In the genomic region with DNA sequence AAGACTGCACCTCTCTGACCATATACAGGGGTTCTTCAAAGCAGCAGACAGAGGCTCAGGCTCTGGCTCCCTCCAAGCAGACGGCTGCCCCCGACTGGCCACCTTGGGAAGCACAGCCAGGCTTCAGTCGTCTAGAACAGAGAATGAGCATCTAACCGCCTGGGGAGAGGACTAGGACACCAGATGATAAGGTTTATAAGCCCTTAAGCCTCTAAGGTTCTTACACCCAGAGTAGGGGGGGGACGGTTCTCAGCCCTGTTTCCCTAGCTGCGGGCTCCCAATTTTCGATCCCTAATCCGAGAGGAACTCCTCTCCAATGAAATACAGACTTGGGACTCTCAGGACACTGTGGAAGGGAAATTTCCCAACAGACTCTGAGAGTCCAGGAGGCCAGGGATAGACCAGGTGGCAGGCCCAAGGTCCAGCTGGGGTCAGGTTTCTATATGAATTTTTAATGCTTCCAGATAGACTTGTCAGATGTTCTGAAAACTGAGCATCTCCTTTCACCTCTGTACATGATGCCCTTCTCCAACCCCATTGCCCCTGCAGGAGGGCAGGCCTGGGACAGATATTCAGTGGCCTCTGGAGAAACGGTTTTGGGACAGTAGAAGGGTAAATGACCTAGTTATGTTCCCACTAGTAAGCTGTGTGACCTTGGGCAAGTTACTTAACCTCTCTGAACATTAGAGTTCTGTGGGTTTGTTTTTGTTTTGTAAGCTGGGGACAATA, we compare ENCODE assay signal across 8 cellular contexts. TPM values are rescaled to one million over a fixed set of nuclear protein-coding genes. Genes with fewer than 3 reads are reported as not detected.
A peak's percentile ranks its signal among the peaks of the same experiment; 100 is the strongest.
DNase-seq lines count a peak whose midpoint lies in the region; ATAC-seq and TF ChIP-seq lines count a peak whose summit lies in the region.

No MANE protein-coding gene starts in this region.

- ATAC-seq in GM18868 (IDR thresholded peaks at IDR 0.05; ENCODE audit: unreplicated experiment) = peak; percentile 36
- no peak for ATAC-seq in HG03045 (IDR thresholded peaks at IDR 0.05; ENCODE audit: unreplicated experiment)

- H3K27me3 ChIP-seq in KMS-11 (ENCODE audit: insufficient read depth, low read depth) = no peaks in the 10 kb centered on the region
- peaks cover 28% of the 10 kb centered on the region for H3K27me3 ChIP-seq in SK-N-SH (ENCODE audit: insufficient read depth)
- H3K27me3 ChIP-seq in right atrium auricular region = peaks cover 7 to 8% of the 10 kb centered on the region in 2 donors

- DNase-seq in AG09319 (ENCODE audit: extremely low read depth, low read depth) (no peak), SK-N-SH (peak; percentile 82), right atrium auricular region (ENCODE audit: low spot score) (no peak)
- peak; percentile 77 for DNase-seq in activated naive CD4-positive, alpha-beta T cell treated with anti-CD3 and anti-CD28 coated beads, Interleukin-2, amount 50 U/mL, for 16 hours
- DNase-seq in stimulated activated CD4-positive, alpha-beta T cell treated with anti-CD3 and anti-CD28 coated beads, Interleukin-12 subunit alpha, Interleukin-12 subunit beta, amount 100 ng/mL, for 48 hours (ENCODE audit: low read depth in 2 of 3, low spot score in 1 of 3) = peak; percentile 67 to 80 (median 70)

- no peaks in the 10 kb centered on the region for H3F3A ChIP-seq in SK-N-SH (replicated peaks; ENCODE audit: insufficient read depth)

- H3K9ac ChIP-seq in KMS-11 (no peak overlapping the region), SK-N-SH (no peak overlapping the region)

- H2AFZ ChIP-seq in KMS-11 (ENCODE audit: low read depth) = no peak overlapping the region
- no peak overlapping the region for H2AFZ ChIP-seq in SK-N-SH (ENCODE audit: low read depth)

- peak; percentile 52 for TF ChIP-seq RAD21 in SK-N-SH (IDR thresholded peaks at IDR 0.05; ENCODE audit: low read length)

- H3K79me2 ChIP-seq in KMS-11 (ENCODE audit: insufficient read depth, low read depth) = peaks cover under 1% of the 10 kb centered on the region; the same call in 1 of the 2 replicates
- H3K79me2 ChIP-seq in SK-N-SH (ENCODE audit: insufficient read depth) = no peaks in the 10 kb centered on the region

- H3K4me2 ChIP-seq in KMS-11 (no peak overlapping the region), SK-N-SH (no peak overlapping the region)

- no peaks in the 10 kb centered on the region for H3K9me2 ChIP-seq in SK-N-SH

- 16% methylated on average over 8 of the region's 9 CpGs for WGBS in SK-N-SH (ENCODE audit: low lambda C conversion rate)

- H3K4me3 ChIP-seq in KMS-11 (IDR thresholded peaks at IDR 0.05; ENCODE audit: insufficient read depth, low read depth, low read length) = no peak overlapping the region
- H3K4me3 ChIP-seq in SK-N-SH (ENCODE audit: low read depth in 2 of 2, low read length in 1 of 2) = peak overlapping the region in 1 of 2 experiments; percentile 26; a peak in 1 of 4 replicates
- no peak overlapping the region for H3K4me3 ChIP-seq in right atrium auricular region

- TF ChIP-seq EP300 in SK-N-SH (IDR thresholded peaks at IDR 0.05; ENCODE audit: borderline replicate concordance in 1 of 2, low read depth in 1 of 2, low read length in 1 of 2) = no peak

- H3K4me1 ChIP-seq in KMS-11 (ENCODE audit: low read depth, poor library complexity, severe bottlenecking) = peaks cover 18% of the 10 kb centered on the region
- peaks cover 4 to 17% of the 10 kb centered on the region in 2 experiments; a peak in 2 of 4 replicates for H3K4me1 ChIP-seq in SK-N-SH (ENCODE audit: control insufficient read depth in 1 of 2, insufficient read depth in 2 of 2, low read depth in 1 of 2, low read length in 1 of 2)
- peaks cover 0 to 28% of the 10 kb centered on the region in 2 donors for H3K4me1 ChIP-seq in right atrium auricular region

- CTCF ChIA-PET in SK-N-SH (lab: Yijun Ruan, JAX) = interaction anchor here (0.6 to 27.2 kb wide), 19 partner anchors 8 to 773 kb away, joined by 3 to 517 read pairs (median 4); partner anchors contain the start of genes P2RX3, RTN4RL2 and TIMM10

- TF ChIP-seq CTCF in AG09319 (IDR thresholded peaks at IDR 0.05; ENCODE audit: low read depth, low read length) (peak; percentile 71), KMS-11 (conservative IDR thresholded peaks at IDR 0.05; ENCODE audit: low read depth, low read length) (peak; percentile 73), SK-N-SH (IDR thresholded peaks at IDR 0.05) (peak; percentile 61), right atrium auricular region (IDR thresholded peaks at IDR 0.05) (peak; percentile 71)

- H3K36me3 ChIP-seq in KMS-11 (ENCODE audit: insufficient read depth) = no peaks in the 10 kb centered on the region
- no peaks in the 10 kb centered on the region for H3K36me3 ChIP-seq in SK-N-SH (replicated peaks in 1 of 2; ENCODE audit: control insufficient read depth in 1 of 2, insufficient read depth in 2 of 2, low read length in 1 of 2)
- H3K36me3 ChIP-seq in right atrium auricular region = peaks cover 12% of the 10 kb centered on the region

- H3K9me3 ChIP-seq in SK-N-SH = no peaks in the 10 kb centered on the region
- no peaks in the 10 kb centered on the region for H3K9me3 ChIP-seq in right atrium auricular region

- H4K20me1 ChIP-seq in KMS-11 (ENCODE audit: insufficient read depth) = no peaks in the 10 kb centered on the region
- H4K20me1 ChIP-seq in SK-N-SH (ENCODE audit: insufficient read depth) = no peaks in the 10 kb centered on the region

- POLR2A ChIA-PET in SK-N-SH (lab: Yijun Ruan, JAX) = no interaction called here

- H3K27ac ChIP-seq in KMS-11 (no peak overlapping the region), SK-N-SH (ENCODE audit: low read depth in 2 of 2, low read length in 1 of 2) (no peak overlapping the region), right atrium auricular region (no peak overlapping the region)

TF ChIP-seq in SK-N-SH, 30 proteins besides CTCF, POLR2A, EP300 and RAD21:
- TF ChIP-seq ELF1 (IDR thresholded peaks at IDR 0.05) = no peak
- TF ChIP-seq MEF2A (IDR thresholded peaks at IDR 0.05; ENCODE audit: borderline replicate concordance, low read depth) = no peak
- TF ChIP-seq TCF12 (IDR thresholded peaks at IDR 0.05) = no peak
- TF ChIP-seq SMC3 (IDR thresholded peaks at IDR 0.05; ENCODE audit: low read depth, low read length) = peak; percentile 24; the same call in 1 of the 2 replicates

RNA-seq across cellular contexts. Expression of gene RTN4RL2, which starts 20.2 kb away (rescaled TPM):
- 0.08 and 0.30 TPM in 2 replicates for polyA plus RNA-seq in SK-N-SH (2012; rRNA removed)
- polyA plus RNA-seq in SK-N-SH (2012; cell fraction: cytosol; rRNA removed) = 0.13 and 0.39 TPM in 2 replicates
- 0.26 and 0.65 TPM in 2 replicates for polyA plus RNA-seq in SK-N-SH (2012; cell fraction: nucleus; rRNA removed)
- total RNA-seq in right atrium auricular region = 1 to 10 TPM in 1 of 2 donors, under 1 TPM in 1; 0.94 to 1.3 TPM

RNA-seq across cellular contexts. Expression of gene SLC43A1, which starts 34.9 kb away (rescaled TPM):
- 3.7 and 4.4 TPM in 2 replicates for polyA plus RNA-seq in SK-N-SH (2012; rRNA removed)
- 1.7 and 3.2 TPM in 2 replicates for polyA plus RNA-seq in SK-N-SH (2012; cell fraction: cytosol; rRNA removed)
- polyA plus RNA-seq in SK-N-SH (2012; cell fraction: nucleus; rRNA removed) = 11.4 and 13.9 TPM in 2 replicates
- 10 to 100 TPM in 1 of 2 donors, 1 to 10 TPM in 1; 5.0 to 10.4 TPM for total RNA-seq in right atrium auricular region

RNA-seq across cellular contexts. Expression of gene TIMM10, which starts 50.0 kb away (rescaled TPM):
- 179 and 189 TPM in 2 replicates for polyA plus RNA-seq in SK-N-SH (2012; rRNA removed)
- 164 and 176 TPM in 2 replicates for polyA plus RNA-seq in SK-N-SH (2012; cell fraction: cytosol; rRNA removed)
- polyA plus RNA-seq in SK-N-SH (2012; cell fraction: nucleus; rRNA removed) = 53.8 and 76.0 TPM in 2 replicates
- total RNA-seq in right atrium auricular region = 10 to 100 TPM; 27.3 to 63.4 TPM

RNA-seq across cellular contexts. Expression of gene SLC43A3, which starts 53.7 kb away (rescaled TPM):
- polyA plus RNA-seq in SK-N-SH (2012; rRNA removed) = 4.1 and 4.7 TPM in 2 replicates
- 2.4 and 4.4 TPM in 2 replicates for polyA plus RNA-seq in SK-N-SH (2012; cell fraction: cytosol; rRNA removed)
- polyA plus RNA-seq in SK-N-SH (2012; cell fraction: nucleus; rRNA removed) = 5.0 and 7.0 TPM in 2 replicates
- total RNA-seq in right atrium auricular region = 10 to 100 TPM; 31.7 to 61.3 TPM

RNA-seq across cellular contexts. Expression of gene SMTNL1, which starts 56.8 kb away (rescaled TPM):
- not detected in 2 replicates for polyA plus RNA-seq in SK-N-SH (2012; rRNA removed)
- polyA plus RNA-seq in SK-N-SH (2012; cell fraction: cytosol; rRNA removed) = not detected in 2 replicates
- not detected in 2 replicates for polyA plus RNA-seq in SK-N-SH (2012; cell fraction: nucleus; rRNA removed)
- total RNA-seq in right atrium auricular region = not detected

Comparison
In these comparisons a context has a peak if more than half of its experiments do, and no peak if none do; other contexts are left out.
1. DNase-seq: peak in SK-N-SH (single experiment), activated naive CD4-positive, alpha-beta T cell treated with anti-CD3 and anti-CD28 coated beads, Interleukin-2, amount 50 U/mL, for 16 hours (single experiment) and stimulated activated CD4-positive, alpha-beta T cell treated with anti-CD3 and anti-CD28 coated beads, Interleukin-12 subunit alpha, Interleukin-12 subunit beta, amount 100 ng/mL, for 48 hours (3 of 3); none in AG09319 (single experiment) and right atrium auricular region (single experiment).
2. Peak in every context shown above with its lines, with median percentiles within 50 percentile points of each other: CTCF ChIP-seq.